ENCODE assay signal across 1 cellular context in the genomic region with DNA sequence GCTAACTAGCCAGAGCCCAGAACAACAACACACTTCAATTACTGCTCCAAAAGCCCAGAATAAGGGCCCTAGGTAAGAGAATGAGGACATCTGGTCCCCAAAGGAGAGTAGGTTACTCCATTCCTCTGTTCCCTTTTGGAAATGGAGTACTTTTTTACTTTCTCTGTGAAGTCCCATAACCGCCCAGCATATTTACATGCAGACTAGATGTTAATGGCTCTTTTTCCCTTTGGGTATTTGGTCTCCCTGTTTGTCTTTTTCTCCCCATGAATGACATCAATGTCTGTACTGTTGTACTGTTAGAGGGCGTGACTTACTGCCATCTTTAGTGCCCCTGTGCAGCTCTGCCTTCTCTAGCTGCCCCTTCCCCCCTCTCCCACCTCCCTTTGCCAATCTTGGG.
TF ChIP-seq lines count a peak whose summit lies in the region.

No MANE protein-coding gene starts in this region.

TF ChIP-seq in neural cell, 6 proteins besides CTCF, POLR2A, EP300 and RAD21:
- TF ChIP-seq TAF1 (IDR thresholded peaks at IDR 0.05; ENCODE audit: low read depth) (no peak), SMC3 (conservative IDR thresholded peaks at IDR 0.05; ENCODE audit: poor library complexity) (no peak), POLR2AphosphoS5 (IDR thresholded peaks at IDR 0.05) (no peak), MXI1 (conservative IDR thresholded peaks at IDR 0.05; ENCODE audit: poor library complexity, severe bottlenecking) (no peak), EZH2 (IDR thresholded peaks at IDR 0.05; ENCODE audit: borderline replicate concordance, insufficient read depth, low read length, poor library complexity, severe bottlenecking) (no peak)
- TF ChIP-seq, protein P1, sequence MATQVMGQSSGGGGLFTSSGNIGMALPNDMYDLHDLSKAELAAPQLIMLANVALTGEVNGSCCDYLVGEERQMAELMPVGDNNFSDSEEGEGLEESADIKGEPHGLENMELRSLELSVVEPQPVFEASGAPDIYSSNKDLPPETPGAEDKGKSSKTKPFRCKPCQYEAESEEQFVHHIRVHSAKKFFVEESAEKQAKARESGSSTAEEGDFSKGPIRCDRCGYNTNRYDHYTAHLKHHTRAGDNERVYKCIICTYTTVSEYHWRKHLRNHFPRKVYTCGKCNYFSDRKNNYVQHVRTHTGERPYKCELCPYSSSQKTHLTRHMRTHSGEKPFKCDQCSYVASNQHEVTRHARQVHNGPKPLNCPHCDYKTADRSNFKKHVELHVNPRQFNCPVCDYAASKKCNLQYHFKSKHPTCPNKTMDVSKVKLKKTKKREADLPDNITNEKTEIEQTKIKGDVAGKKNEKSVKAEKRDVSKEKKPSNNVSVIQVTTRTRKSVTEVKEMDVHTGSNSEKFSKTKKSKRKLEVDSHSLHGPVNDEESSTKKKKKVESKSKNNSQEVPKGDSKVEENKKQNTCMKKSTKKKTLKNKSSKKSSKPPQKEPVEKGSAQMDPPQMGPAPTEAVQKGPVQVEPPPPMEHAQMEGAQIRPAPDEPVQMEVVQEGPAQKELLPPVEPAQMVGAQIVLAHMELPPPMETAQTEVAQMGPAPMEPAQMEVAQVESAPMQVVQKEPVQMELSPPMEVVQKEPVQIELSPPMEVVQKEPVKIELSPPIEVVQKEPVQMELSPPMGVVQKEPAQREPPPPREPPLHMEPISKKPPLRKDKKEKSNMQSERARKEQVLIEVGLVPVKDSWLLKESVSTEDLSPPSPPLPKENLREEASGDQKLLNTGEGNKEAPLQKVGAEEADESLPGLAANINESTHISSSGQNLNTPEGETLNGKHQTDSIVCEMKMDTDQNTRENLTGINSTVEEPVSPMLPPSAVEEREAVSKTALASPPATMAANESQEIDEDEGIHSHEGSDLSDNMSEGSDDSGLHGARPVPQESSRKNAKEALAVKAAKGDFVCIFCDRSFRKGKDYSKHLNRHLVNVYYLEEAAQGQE (IDR thresholded peaks at IDR 0.05; ENCODE audit: borderline replicate concordance) = no peak
